In genomic region chr5:140043508-140043872, GRCh38 we compare ENCODE assay signal across 8 cellular contexts. TPM values are rescaled to one million over a fixed set of nuclear protein-coding genes. Genes with fewer than 3 reads are reported as not detected.
DNase-seq lines count a peak whose midpoint lies in the region; ATAC-seq and TF ChIP-seq lines count a peak whose summit lies in the region.

No MANE protein-coding gene starts in this region.

- H3K18ac ChIP-seq in H9 (ENCODE audit: insufficient read length, low read depth, low read length) (no peak overlapping the region), mesenchymal stem cell (ENCODE audit: low read depth in 1 of 2, low read length in 2 of 2) (no peak overlapping the region)

- no peaks in the 10 kb centered on the region for H3K4me1 ChIP-seq in H9 (ENCODE audit: insufficient read depth, low read length)
- peaks cover 2% of the 10 kb centered on the region; the same call in 1 of the 2 replicates for H3K4me1 ChIP-seq in OCI-LY3 (ENCODE audit: low read length)
- H3K4me1 ChIP-seq in mesenchymal stem cell (ENCODE audit: control insufficient read depth, insufficient read depth, low read depth, low read length), result peaks cover 20% of the 10 kb centered on the region
- peaks cover 35 to 41% (median 36%) of the 10 kb centered on the region in 4 donors for H3K4me1 ChIP-seq in upper lobe of left lung

- no peaks in the 10 kb centered on the region for H3K27me3 ChIP-seq in GM06990 (replicated peaks; ENCODE audit: control insufficient read depth, insufficient read depth, low read length)
- peaks cover 29% of the 10 kb centered on the region; the same call in 1 of the 2 replicates for H3K27me3 ChIP-seq in H9 (ENCODE audit: insufficient read depth, low read length)
- peaks cover 35% of the 10 kb centered on the region for H3K27me3 ChIP-seq in OCI-LY3 (ENCODE audit: low read depth, low read length)
- peaks cover 0 to 30% of the 10 kb centered on the region in 2 experiments for H3K27me3 ChIP-seq in mesenchymal stem cell (ENCODE audit: control insufficient read depth in 1 of 2, insufficient read depth in 1 of 2, low read length in 2 of 2)
- peaks cover 0 to 12% (median 6%) of the 10 kb centered on the region in 4 donors for H3K27me3 ChIP-seq in upper lobe of left lung

- no peak overlapping the region for H3K56ac ChIP-seq in H9 (ENCODE audit: insufficient read length, low read depth, low read length)

- H4K20me1 ChIP-seq in H9 (ENCODE audit: control insufficient read depth, insufficient read depth, insufficient read length), result no peaks in the 10 kb centered on the region
- H4K20me1 ChIP-seq in OCI-LY3 (ENCODE audit: insufficient read depth, low read length), result no peaks in the 10 kb centered on the region

- H3K9ac ChIP-seq in H9 (ENCODE audit: extremely low read depth, insufficient read length, low read length), result no peak overlapping the region
- H3K9ac ChIP-seq in OCI-LY3 (ENCODE audit: low read length), result 0 out of 2 replicates have a peak overlapping the region, but pooled peaks have one; percentile 21
- H3K9ac ChIP-seq in mesenchymal stem cell (ENCODE audit: low read length), result peak overlapping the region; percentile 69

- H3K4ac ChIP-seq in H9 (ENCODE audit: low read depth, low read length) (no peak overlapping the region), mesenchymal stem cell (ENCODE audit: low read depth in 1 of 2, low read length in 2 of 2) (no peak overlapping the region)

- H2AK5ac ChIP-seq in H9 (ENCODE audit: insufficient read length, low read length), result no peak overlapping the region
- H2AK5ac ChIP-seq in mesenchymal stem cell (ENCODE audit: low read length, severe bottlenecking), result no peak overlapping the region

- H3K79me2 ChIP-seq in H9 (ENCODE audit: insufficient read depth, low read length), result no peaks in the 10 kb centered on the region
- no peaks in the 10 kb centered on the region for H3K79me2 ChIP-seq in OCI-LY3 (ENCODE audit: low read length)

- H3K14ac ChIP-seq in H9 (ENCODE audit: insufficient read depth, low read length) (no peak overlapping the region), mesenchymal stem cell (ENCODE audit: low read length in 2 of 2) (no peak overlapping the region)

- H3K27ac Mint-ChIP-seq in H9 (no peak overlapping the region), chondrocyte (ENCODE audit: unreplicated experiment) (no peak overlapping the region)

- no peak for TF ChIP-seq CTCF in GM06990 (IDR thresholded peaks at IDR 0.05; ENCODE audit: insufficient read depth, low read length, poor library complexity, severe bottlenecking)
- TF ChIP-seq CTCF in H9 (conservative IDR thresholded peaks at IDR 0.05), result peak; percentile 21; the same call in 1 of the 3 replicates
- TF ChIP-seq CTCF in OCI-LY3 (IDR thresholded peaks at IDR 0.05; ENCODE audit: low read depth, low read length), result no peak; the same call in none of the 2 replicates
- TF ChIP-seq CTCF in chondrocyte (IDR thresholded peaks at IDR 0.05), result peak; percentile 30
- peak in 1 of 6 experiments; percentile 2 for TF ChIP-seq CTCF in upper lobe of left lung (IDR thresholded peaks at IDR 0.05)

- no peaks in the 10 kb centered on the region for H3K9me3 ChIP-seq in H9 (ENCODE audit: control insufficient read depth, low read depth, low read length)
- no peaks in the 10 kb centered on the region for H3K9me3 ChIP-seq in OCI-LY3 (ENCODE audit: insufficient read depth, low read length)
- H3K9me3 ChIP-seq in mesenchymal stem cell (ENCODE audit: control insufficient read depth, low read length), result no peaks in the 10 kb centered on the region
- no peaks in the 10 kb centered on the region for H3K9me3 ChIP-seq in upper lobe of left lung

- H4K8ac ChIP-seq in H9 (replicated peaks; ENCODE audit: insufficient read length, low read depth, low read length) (no peak overlapping the region), mesenchymal stem cell (ENCODE audit: low read length) (no peak overlapping the region)

- peak overlapping the region; percentile 76 for H3K4me3 ChIP-seq in GM06990 (replicated peaks; ENCODE audit: low read depth, low read length)
- H3K4me3 ChIP-seq in OCI-LY3 (ENCODE audit: low read length), result peak overlapping the region; percentile 93
- peak overlapping the region; percentile 77 to 85 for H3K4me3 ChIP-seq in mesenchymal stem cell (ENCODE audit: insufficient read depth in 1 of 2, low read depth in 1 of 2, low read length in 2 of 2)
- H3K4me3 ChIP-seq in upper lobe of left lung, result peak overlapping the region; percentile 60 to 74 (median 62)

- H3K23me2 ChIP-seq in H9 (ENCODE audit: insufficient read length, low read depth, low read length, poor library complexity, severe bottlenecking), result peaks cover 13% of the 10 kb centered on the region

- H3K36me3 Mint-ChIP-seq in H9 (ENCODE audit: insufficient read depth in 1 of 3, low read depth in 3 of 3) (peaks cover 0 to 2% (median 0%) of the 10 kb centered on the region in 3 experiments; a peak in 1 of 7 replicates), chondrocyte (ENCODE audit: low read depth) (no peaks in the 10 kb centered on the region)

- ATAC-seq in upper lobe of left lung (ENCODE audit: low FRiP score in 2 of 2) (peak; percentile 38 to 41), HG02623 (IDR thresholded peaks at IDR 0.05; ENCODE audit: unreplicated experiment) (no peak)

- no peak overlapping the region for H2BK20ac ChIP-seq in H9 (ENCODE audit: low read depth, low read length, poor library complexity, severe bottlenecking)

- no peak for TF ChIP-seq POLR2A in upper lobe of left lung (IDR thresholded peaks at IDR 0.05)

- H3K36me3 ChIP-seq in GM06990 (ENCODE audit: control insufficient read depth, insufficient read depth, low read length) (no peaks in the 10 kb centered on the region), OCI-LY3 (replicated peaks; ENCODE audit: low read depth, low read length) (no peaks in the 10 kb centered on the region), mesenchymal stem cell (ENCODE audit: control insufficient read depth in 1 of 2, insufficient read depth in 2 of 2, low read depth in 1 of 2, low read length in 2 of 2) (no peaks in the 10 kb centered on the region), upper lobe of left lung (no peaks in the 10 kb centered on the region)

- H3K23ac ChIP-seq in H9 (ENCODE audit: insufficient read length, low read depth, low read length) (no peak overlapping the region), mesenchymal stem cell (ENCODE audit: low read length in 2 of 2) (peak overlapping the region in 1 of 2 experiments; percentile 97)

- H2BK5ac ChIP-seq in H9 (ENCODE audit: insufficient read length, low read length), result no peak overlapping the region
- no peak overlapping the region for H2BK5ac ChIP-seq in mesenchymal stem cell (ENCODE audit: low read depth, low read length, poor library complexity, severe bottlenecking)

- H3K9me3 Mint-ChIP-seq in H9 (peaks cover 0 to 4% of the 10 kb centered on the region in 2 experiments; a peak in 2 of 5 replicates), chondrocyte (ENCODE audit: low read depth) (no peaks in the 10 kb centered on the region)

- H3T11ph ChIP-seq in H9 (ENCODE audit: low read length), result no peak overlapping the region

- H3K79me1 ChIP-seq in H9 (ENCODE audit: insufficient read depth, low read depth, low read length, poor library complexity, severe bottlenecking) (no peaks in the 10 kb centered on the region), mesenchymal stem cell (replicated peaks; ENCODE audit: low read length, poor library complexity, severe bottlenecking) (no peaks in the 10 kb centered on the region)

- TF ChIP-seq EP300 in upper lobe of left lung (IDR thresholded peaks at IDR 0.05), result no peak

- H2AFZ ChIP-seq in H9 (ENCODE audit: low read length), result no peak overlapping the region
- H2AFZ ChIP-seq in OCI-LY3 (ENCODE audit: low read depth, low read length), result peak overlapping the region; percentile 56; the same call in 1 of the 2 replicates
- H2AFZ ChIP-seq in mesenchymal stem cell (ENCODE audit: low read depth, low read length), result peak overlapping the region; percentile 92

- no peak overlapping the region for H3K27ac ChIP-seq in H9 (ENCODE audit: insufficient read length, low read depth, low read length)
- no peak overlapping the region for H3K27ac ChIP-seq in OCI-LY3 (ENCODE audit: low read length)
- no peak overlapping the region for H3K27ac ChIP-seq in mesenchymal stem cell (ENCODE audit: low read length, poor library complexity, severe bottlenecking)
- H3K27ac ChIP-seq in upper lobe of left lung, result no peak overlapping the region

- peaks cover 14 to 20% of the 10 kb centered on the region in 2 experiments for H3K4me1 Mint-ChIP-seq in H9
- peaks cover 15% of the 10 kb centered on the region for H3K4me1 Mint-ChIP-seq in chondrocyte (ENCODE audit: low read depth)

- H4K91ac ChIP-seq in H9 (ENCODE audit: insufficient read length, low read depth, low read length), result no peak overlapping the region
- no peak overlapping the region for H4K91ac ChIP-seq in mesenchymal stem cell (ENCODE audit: low read length)

- DNase-seq in GM06990 (ENCODE audit: extremely low read depth, insufficient read length), result no peak
- DNase-seq in H9, result peak; percentile 79
- no peak for DNase-seq in chondrocyte (ENCODE audit: low spot score)
- DNase-seq in mesenchymal stem cell, result no peak
- no peak for DNase-seq in upper lobe of left lung
- no peak for DNase-seq in NCI-H187 (lab: John Stamatoyannopoulos, UW)

- H2BK12ac ChIP-seq in H9 (ENCODE audit: insufficient read length, low read depth, low read length) (no peak overlapping the region), mesenchymal stem cell (ENCODE audit: low read length in 2 of 2) (no peak overlapping the region)

- no peak overlapping the region for H4K5ac ChIP-seq in H9 (ENCODE audit: insufficient read length, low read depth, low read length)

- H2BK15ac ChIP-seq in H9 (ENCODE audit: low read depth, low read length) (no peak overlapping the region), mesenchymal stem cell (ENCODE audit: low read depth, poor library complexity, severe bottlenecking) (no peak overlapping the region)

- WGBS in H9 (ENCODE audit: extremely low coverage, insufficient read length, low lambda C conversion rate), result no CpG with 5 or more reads among the region's 12 CpGs
- 1% methylated on average over 12 of the region's 12 CpGs for WGBS in mesenchymal stem cell
- 2 to 8% methylated on average over 5 to 12 of the region's 12 CpGs for WGBS in upper lobe of left lung, 2 donors

- H3K4me2 ChIP-seq in H9 (ENCODE audit: insufficient read depth, insufficient read length, low read length) (peak overlapping the region; percentile 42), OCI-LY3 (ENCODE audit: low read length) (peak overlapping the region; percentile 97), mesenchymal stem cell (ENCODE audit: low read length, poor library complexity, severe bottlenecking) (peak overlapping the region; percentile 96)

- H3K4me3 Mint-ChIP-seq in H9 (peak overlapping the region; percentile 65 to 83), chondrocyte (ENCODE audit: unreplicated experiment) (peak overlapping the region; percentile 76)

- H2BK120ac ChIP-seq in H9 (ENCODE audit: low read depth, low read length, poor library complexity, severe bottlenecking) (no peak overlapping the region), mesenchymal stem cell (ENCODE audit: low read depth, low read length) (no peak overlapping the region)

- peaks cover 93% of the 10 kb centered on the region for H3K27me3 Mint-ChIP-seq in H9 (ENCODE audit: low read depth)
- H3K27me3 Mint-ChIP-seq in chondrocyte (ENCODE audit: low read depth), result peaks cover 39% of the 10 kb centered on the region

RNA-seq across cellular contexts. Expression of gene NRG2, which starts 0.4 kb away (rescaled TPM):
- total RNA-seq in H9 (2021) (0.13 TPM in 1 of 2 replicates, not detected in the other), chondrocyte (0.13 to 0.39 TPM (median 0.27 TPM) in 3 replicates), upper lobe of left lung (1 to 10 TPM in 3 of 6 donors, under 1 TPM in 3; 0.46 to 4.2 (median 1.5) TPM)
- 0.35 TPM for polyA plus RNA-seq in mesenchymal stem cell (2013, experiment 1 of 2)
- 0.34 TPM for polyA plus RNA-seq in mesenchymal stem cell (2013, experiment 2 of 2)

Comparison
In these comparisons a context has a peak if more than half of its experiments do, and no peak if none do; other contexts are left out.
1. CTCF ChIP-seq: peak in H9 (single experiment) and chondrocyte (single experiment); none in GM06990 (single experiment) and OCI-LY3 (single experiment).
2. H3K4me2 ChIP-seq: peak in every context shown above with its lines; median percentile 97 in OCI-LY3; 96 in mesenchymal stem cell; 42 in H9.
3. Peak in every context shown above with its lines, with median percentiles within 50 percentile points of each other: H3K4me3 ChIP-seq.